ENCODE assay signal across 8 cellular contexts in genomic region chr20:64101731-64102621, GRCh38. TPM values are rescaled to one million over a fixed set of nuclear protein-coding genes. Genes with fewer than 3 reads are reported as not detected.
DNase-seq lines count a peak whose midpoint lies in the region; ATAC-seq, FAIRE-seq and TF ChIP-seq lines count a peak whose summit lies in the region.

No MANE protein-coding gene starts in this region.

- H3K9me3 ChIP-seq in esophagus muscularis mucosa (no peaks in the 10 kb centered on the region), pancreas (no peaks in the 10 kb centered on the region)

- no peak overlapping the region for H3K27ac ChIP-seq in esophagus muscularis mucosa (replicated peaks in 1 of 4)
- H3K27ac ChIP-seq in pancreas, result no peak overlapping the region

- H3K4me1 ChIP-seq in esophagus muscularis mucosa (peaks cover 9 to 15% (median 12%) of the 10 kb centered on the region in 4 donors), pancreas (peaks cover 0 to 3% (median 0%) of the 10 kb centered on the region in 3 donors)

- no peak for TF ChIP-seq POLR2A in esophagus muscularis mucosa (IDR thresholded peaks at IDR 0.05; ENCODE audit: low read depth)

- H3K4me3 ChIP-seq in esophagus muscularis mucosa (peak overlapping the region; percentile 36 to 56 (median 44)), pancreas (peak overlapping the region; percentile 29 to 68 (median 40))

- WGBS in esophagus muscularis mucosa, result 62% methylated on average over 2 of the region's 64 CpGs
- 6% methylated on average over 34 to 64 of the region's 64 CpGs for WGBS in pancreas, 2 donors

- FAIRE-seq in pancreas (lab: Jason Lieb, UNC), result no peak

- peak; percentile 84 for DNase-seq in NCI-H2227 (lab: John Stamatoyannopoulos, UW; ENCODE audit: unreplicated experiment)
- peak; percentile 96 for DNase-seq in activated CD8-positive, alpha-beta memory T cell treated with anti-CD3 and anti-CD28 coated beads, Interleukin-2, amount 50 U/mL, for 48 hours
- DNase-seq in esophagus muscularis mucosa (ENCODE audit: extremely low spot score), result no peak
- peak in 5 of 6 donors; percentile 46 to 92 (median 68) for DNase-seq in pancreas
- DNase-seq in NK-92 treated with Interleukin-12 subunit alpha and Interleukin-12 subunit beta, amount 100 ng/mL, for 24 hours (lab: John Stamatoyannopoulos, UW), result no peak

- H3K27me3 ChIP-seq in esophagus muscularis mucosa, result peaks cover 0 to 85% (median 20%) of the 10 kb centered on the region in 4 donors
- H3K27me3 ChIP-seq in pancreas, result no peaks in the 10 kb centered on the region

- intact Hi-C loops in esophagus muscularis mucosa (cut with DNase I) (no loop called here), pancreas (cut with DNase I) (no loop called here)

- H3K36me3 ChIP-seq in esophagus muscularis mucosa, result peaks cover 0 to 6% (median 0%) of the 10 kb centered on the region in 4 donors
- no peaks in the 10 kb centered on the region for H3K36me3 ChIP-seq in pancreas

- TF ChIP-seq CTCF in GM12874 (IDR thresholded peaks at IDR 0.05; ENCODE audit: insufficient read depth, low read depth, low read length) (peak; percentile 88), esophagus muscularis mucosa (IDR thresholded peaks at IDR 0.05) (peak; percentile 30 to 62 (median 46)), pancreas (IDR thresholded peaks at IDR 0.05) (peak; percentile 57 to 87 (median 78))

- peak; percentile 86 to 95 (median 88) for ATAC-seq in pancreas
- ATAC-seq in GM18858 (IDR thresholded peaks at IDR 0.05; ENCODE audit: unreplicated experiment), result no peak
- no peak for ATAC-seq in HG02623 (IDR thresholded peaks at IDR 0.05; ENCODE audit: unreplicated experiment)

- TF ChIP-seq EP300 in esophagus muscularis mucosa (IDR thresholded peaks at IDR 0.05), result no peak

RNA-seq across cellular contexts. Expression of gene NPBWR2, which starts 5.4 kb away (rescaled TPM):
- not detected for total RNA-seq in esophagus muscularis mucosa
- not detected for total RNA-seq in pancreas
- polyA plus RNA-seq in pancreas, result not detected

RNA-seq across cellular contexts. Expression of gene LKAAEAR1, which starts 17.8 kb away (rescaled TPM):
- total RNA-seq in esophagus muscularis mucosa, result not detected
- under 1 TPM in 2 of 6 donors, not detected in 4; 0.22 to 0.24 TPM for total RNA-seq in pancreas
- not detected for polyA plus RNA-seq in pancreas

RNA-seq across cellular contexts. Expression of gene OPRL1, which starts 22.1 kb away (rescaled TPM):
- 1 to 10 TPM in 1 of 4 donors, under 1 TPM in 3; 0.42 to 1.4 (median 0.87) TPM for total RNA-seq in esophagus muscularis mucosa
- 1 to 10 TPM in 3 of 6 donors, under 1 TPM in 3; 0.25 to 2.2 (median 1.1) TPM for total RNA-seq in pancreas
- polyA plus RNA-seq in pancreas, result under 1 TPM; 0.49 to 0.94 TPM

RNA-seq across cellular contexts. Expression of gene RGS19, which starts 22.7 kb away (rescaled TPM):
- total RNA-seq in esophagus muscularis mucosa (10 to 100 TPM; 11.4 to 17.7 (median 12.7) TPM), pancreas (10 to 100 TPM in 1 of 6 donors, 1 to 10 TPM in 5; 3.2 to 11.9 (median 4.1) TPM)
- 1 to 10 TPM; 7.5 to 8.9 TPM for polyA plus RNA-seq in pancreas

RNA-seq across cellular contexts. Expression of gene TCEA2, which starts 39.0 kb away (rescaled TPM):
- 10 to 100 TPM; 22.8 to 59.0 (median 43.6) TPM for total RNA-seq in esophagus muscularis mucosa
- 10 to 100 TPM; 11.6 to 24.5 (median 13.9) TPM for total RNA-seq in pancreas
- polyA plus RNA-seq in pancreas, result 10 to 100 TPM; 35.7 to 52.9 TPM

Comparison
In these comparisons a context has a peak if more than half of its experiments do, and no peak if none do; other contexts are left out.
1. DNase-seq: peak in NCI-H2227 (single experiment), activated CD8-positive, alpha-beta memory T cell treated with anti-CD3 and anti-CD28 coated beads, Interleukin-2, amount 50 U/mL, for 48 hours (single experiment) and pancreas (5 of 6); none in esophagus muscularis mucosa (single experiment) and NK-92 treated with Interleukin-12 subunit alpha and Interleukin-12 subunit beta, amount 100 ng/mL, for 24 hours (single experiment).
2. ATAC-seq: peak in pancreas (4 of 4); none in GM18858 (single experiment) and HG02623 (single experiment).
3. Peak in every context shown above with its lines, with median percentiles within 50 percentile points of each other: CTCF ChIP-seq.